2 cellular contexts compared by ENCODE assay signal in the genomic region with DNA sequence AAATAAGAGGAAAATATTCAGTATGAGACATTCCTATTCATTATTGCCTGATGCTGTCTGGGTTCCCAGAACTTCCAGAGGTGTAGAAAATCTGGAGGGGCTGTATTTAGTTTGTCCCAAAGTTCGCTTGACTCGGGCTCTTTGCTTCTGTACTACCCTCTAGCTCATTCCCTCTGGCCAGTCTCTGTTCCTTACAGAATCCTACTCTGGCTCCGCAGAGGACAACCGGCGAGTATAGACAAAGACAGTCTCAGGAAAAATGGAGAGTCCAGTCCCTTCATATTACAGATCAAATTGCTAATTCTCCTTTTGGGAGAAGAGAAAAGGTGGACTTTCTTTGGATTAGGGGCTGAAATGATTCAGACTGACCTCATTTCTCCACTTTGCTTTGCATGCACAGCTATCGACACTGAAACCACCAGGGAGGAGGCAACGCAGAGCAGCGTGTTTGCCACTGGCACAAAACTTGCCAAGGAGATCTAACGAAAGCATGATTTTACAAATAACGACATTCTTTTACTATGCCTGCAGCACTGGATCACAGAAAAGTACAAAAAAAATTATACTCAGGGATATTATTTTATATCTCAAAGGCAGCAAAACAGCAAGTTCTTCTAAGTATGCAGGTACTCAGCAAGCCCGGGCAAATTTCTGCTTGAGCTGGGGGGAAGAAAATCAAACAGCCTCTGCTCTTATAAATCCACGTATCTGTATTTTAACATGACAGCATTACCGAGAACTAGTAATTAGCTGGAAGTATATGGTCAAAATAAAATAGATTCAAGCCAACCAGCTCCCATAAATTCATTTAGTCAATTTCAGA.
TF ChIP-seq lines count a peak whose summit lies in the region.

No MANE protein-coding gene starts in this region.

TF ChIP-seq in GM23338, 12 proteins besides CTCF, POLR2A, EP300 and RAD21 (continues in another document):
- TF ChIP-seq NANOG (IDR thresholded peaks at IDR 0.05; ENCODE audit: borderline replicate concordance) (no peak), STAT1 (IDR thresholded peaks at IDR 0.05; ENCODE audit: unreplicated experiment) (no peak), POLR2AphosphoS5 (IDR thresholded peaks at IDR 0.05; ENCODE audit: low read depth) (no peak), ZNF114 (CRISPR knock-in tag; IDR thresholded peaks at IDR 0.05) (no peak), CREB1 (CRISPR knock-in tag; IDR thresholded peaks at IDR 0.05; ENCODE audit: low read depth) (no peak), EZH2 (IDR thresholded peaks at IDR 0.05; ENCODE audit: low read depth, unreplicated experiment) (no peak), JUNB (IDR thresholded peaks at IDR 0.05; ENCODE audit: unreplicated experiment) (no peak), EZH2phosphoT487 (IDR thresholded peaks at IDR 0.05; ENCODE audit: unreplicated experiment) (no peak)
- TF ChIP-seq, protein P1, sequence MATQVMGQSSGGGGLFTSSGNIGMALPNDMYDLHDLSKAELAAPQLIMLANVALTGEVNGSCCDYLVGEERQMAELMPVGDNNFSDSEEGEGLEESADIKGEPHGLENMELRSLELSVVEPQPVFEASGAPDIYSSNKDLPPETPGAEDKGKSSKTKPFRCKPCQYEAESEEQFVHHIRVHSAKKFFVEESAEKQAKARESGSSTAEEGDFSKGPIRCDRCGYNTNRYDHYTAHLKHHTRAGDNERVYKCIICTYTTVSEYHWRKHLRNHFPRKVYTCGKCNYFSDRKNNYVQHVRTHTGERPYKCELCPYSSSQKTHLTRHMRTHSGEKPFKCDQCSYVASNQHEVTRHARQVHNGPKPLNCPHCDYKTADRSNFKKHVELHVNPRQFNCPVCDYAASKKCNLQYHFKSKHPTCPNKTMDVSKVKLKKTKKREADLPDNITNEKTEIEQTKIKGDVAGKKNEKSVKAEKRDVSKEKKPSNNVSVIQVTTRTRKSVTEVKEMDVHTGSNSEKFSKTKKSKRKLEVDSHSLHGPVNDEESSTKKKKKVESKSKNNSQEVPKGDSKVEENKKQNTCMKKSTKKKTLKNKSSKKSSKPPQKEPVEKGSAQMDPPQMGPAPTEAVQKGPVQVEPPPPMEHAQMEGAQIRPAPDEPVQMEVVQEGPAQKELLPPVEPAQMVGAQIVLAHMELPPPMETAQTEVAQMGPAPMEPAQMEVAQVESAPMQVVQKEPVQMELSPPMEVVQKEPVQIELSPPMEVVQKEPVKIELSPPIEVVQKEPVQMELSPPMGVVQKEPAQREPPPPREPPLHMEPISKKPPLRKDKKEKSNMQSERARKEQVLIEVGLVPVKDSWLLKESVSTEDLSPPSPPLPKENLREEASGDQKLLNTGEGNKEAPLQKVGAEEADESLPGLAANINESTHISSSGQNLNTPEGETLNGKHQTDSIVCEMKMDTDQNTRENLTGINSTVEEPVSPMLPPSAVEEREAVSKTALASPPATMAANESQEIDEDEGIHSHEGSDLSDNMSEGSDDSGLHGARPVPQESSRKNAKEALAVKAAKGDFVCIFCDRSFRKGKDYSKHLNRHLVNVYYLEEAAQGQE (IDR thresholded peaks at IDR 0.05; ENCODE audit: unreplicated experiment): no peak
- TF ChIP-seq, protein P2, sequence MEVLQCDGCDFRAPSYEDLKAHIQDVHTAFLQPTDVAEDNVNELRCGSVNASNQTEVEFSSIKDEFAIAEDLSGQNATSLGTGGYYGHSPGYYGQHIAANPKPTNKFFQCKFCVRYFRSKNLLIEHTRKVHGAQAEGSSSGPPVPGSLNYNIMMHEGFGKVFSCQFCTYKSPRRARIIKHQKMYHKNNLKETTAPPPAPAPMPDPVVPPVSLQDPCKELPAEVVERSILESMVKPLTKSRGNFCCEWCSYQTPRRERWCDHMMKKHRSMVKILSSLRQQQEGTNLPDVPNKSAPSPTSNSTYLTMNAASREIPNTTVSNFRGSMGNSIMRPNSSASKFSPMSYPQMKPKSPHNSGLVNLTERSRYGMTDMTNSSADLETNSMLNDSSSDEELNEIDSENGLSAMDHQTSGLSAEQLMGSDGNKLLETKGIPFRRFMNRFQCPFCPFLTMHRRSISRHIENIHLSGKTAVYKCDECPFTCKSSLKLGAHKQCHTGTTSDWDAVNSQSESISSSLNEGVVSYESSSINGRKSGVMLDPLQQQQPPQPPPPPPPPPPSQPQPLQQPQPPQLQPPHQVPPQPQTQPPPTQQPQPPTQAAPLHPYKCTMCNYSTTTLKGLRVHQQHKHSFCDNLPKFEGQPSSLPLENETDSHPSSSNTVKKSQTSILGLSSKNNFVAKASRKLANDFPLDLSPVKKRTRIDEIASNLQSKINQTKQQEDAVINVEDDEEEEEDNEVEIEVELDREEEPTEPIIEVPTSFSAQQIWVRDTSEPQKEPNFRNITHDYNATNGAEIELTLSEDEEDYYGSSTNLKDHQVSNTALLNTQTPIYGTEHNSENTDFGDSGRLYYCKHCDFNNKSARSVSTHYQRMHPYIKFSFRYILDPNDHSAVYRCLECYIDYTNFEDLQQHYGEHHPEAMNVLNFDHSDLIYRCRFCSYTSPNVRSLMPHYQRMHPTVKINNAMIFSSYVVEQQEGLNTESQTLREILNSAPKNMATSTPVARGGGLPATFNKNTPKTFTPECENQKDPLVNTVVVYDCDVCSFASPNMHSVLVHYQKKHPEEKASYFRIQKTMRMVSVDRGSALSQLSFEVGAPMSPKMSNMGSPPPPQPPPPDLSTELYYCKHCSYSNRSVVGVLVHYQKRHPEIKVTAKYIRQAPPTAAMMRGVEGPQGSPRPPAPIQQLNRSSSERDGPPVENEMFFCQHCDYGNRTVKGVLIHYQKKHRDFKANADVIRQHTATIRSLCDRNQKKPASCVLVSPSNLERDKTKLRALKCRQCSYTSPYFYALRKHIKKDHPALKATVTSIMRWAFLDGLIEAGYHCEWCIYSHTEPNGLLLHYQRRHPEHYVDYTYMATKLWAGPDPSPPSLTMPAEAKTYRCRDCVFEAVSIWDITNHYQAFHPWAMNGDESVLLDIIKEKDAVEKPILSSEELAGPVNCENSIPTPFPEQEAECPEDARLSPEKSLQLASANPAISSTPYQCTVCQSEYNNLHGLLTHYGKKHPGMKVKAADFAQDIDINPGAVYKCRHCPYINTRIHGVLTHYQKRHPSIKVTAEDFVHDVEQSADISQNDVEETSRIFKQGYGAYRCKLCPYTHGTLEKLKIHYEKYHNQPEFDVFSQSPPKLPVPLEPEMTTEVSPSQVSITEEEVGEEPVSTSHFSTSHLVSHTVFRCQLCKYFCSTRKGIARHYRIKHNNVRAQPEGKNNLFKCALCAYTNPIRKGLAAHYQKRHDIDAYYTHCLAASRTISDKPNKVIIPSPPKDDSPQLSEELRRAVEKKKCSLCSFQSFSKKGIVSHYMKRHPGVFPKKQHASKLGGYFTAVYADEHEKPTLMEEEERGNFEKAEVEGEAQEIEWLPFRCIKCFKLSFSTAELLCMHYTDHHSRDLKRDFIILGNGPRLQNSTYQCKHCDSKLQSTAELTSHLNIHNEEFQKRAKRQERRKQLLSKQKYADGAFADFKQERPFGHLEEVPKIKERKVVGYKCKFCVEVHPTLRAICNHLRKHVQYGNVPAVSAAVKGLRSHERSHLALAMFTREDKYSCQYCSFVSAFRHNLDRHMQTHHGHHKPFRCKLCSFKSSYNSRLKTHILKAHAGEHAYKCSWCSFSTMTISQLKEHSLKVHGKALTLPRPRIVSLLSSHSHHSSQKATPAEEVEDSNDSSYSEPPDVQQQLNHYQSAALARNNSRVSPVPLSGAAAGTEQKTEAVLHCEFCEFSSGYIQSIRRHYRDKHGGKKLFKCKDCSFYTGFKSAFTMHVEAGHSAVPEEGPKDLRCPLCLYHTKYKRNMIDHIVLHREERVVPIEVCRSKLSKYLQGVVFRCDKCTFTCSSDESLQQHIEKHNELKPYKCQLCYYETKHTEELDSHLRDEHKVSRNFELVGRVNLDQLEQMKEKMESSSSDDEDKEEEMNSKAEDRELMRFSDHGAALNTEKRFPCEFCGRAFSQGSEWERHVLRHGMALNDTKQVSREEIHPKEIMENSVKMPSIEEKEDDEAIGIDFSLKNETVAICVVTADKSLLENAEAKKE (CRISPR knock-in tag; IDR thresholded peaks at IDR 0.05): no peak

TF ChIP-seq in WTC11, 78 proteins besides CTCF, POLR2A, EP300 and RAD21:
- no peak for TF ChIP-seq ATF1 (CRISPR knock-in tag; IDR thresholded peaks at IDR 0.05)
- no peak for TF ChIP-seq MYBL2 (CRISPR knock-in tag; IDR thresholded peaks at IDR 0.05)
- no peak for TF ChIP-seq MXD4 (CRISPR knock-in tag; IDR thresholded peaks at IDR 0.05; ENCODE audit: borderline replicate concordance)
- no peak for TF ChIP-seq GABPB1 (CRISPR knock-in tag; IDR thresholded peaks at IDR 0.05)
- no peak for TF ChIP-seq NR2C2 (CRISPR knock-in tag; IDR thresholded peaks at IDR 0.05)
- TF ChIP-seq, protein P3, sequence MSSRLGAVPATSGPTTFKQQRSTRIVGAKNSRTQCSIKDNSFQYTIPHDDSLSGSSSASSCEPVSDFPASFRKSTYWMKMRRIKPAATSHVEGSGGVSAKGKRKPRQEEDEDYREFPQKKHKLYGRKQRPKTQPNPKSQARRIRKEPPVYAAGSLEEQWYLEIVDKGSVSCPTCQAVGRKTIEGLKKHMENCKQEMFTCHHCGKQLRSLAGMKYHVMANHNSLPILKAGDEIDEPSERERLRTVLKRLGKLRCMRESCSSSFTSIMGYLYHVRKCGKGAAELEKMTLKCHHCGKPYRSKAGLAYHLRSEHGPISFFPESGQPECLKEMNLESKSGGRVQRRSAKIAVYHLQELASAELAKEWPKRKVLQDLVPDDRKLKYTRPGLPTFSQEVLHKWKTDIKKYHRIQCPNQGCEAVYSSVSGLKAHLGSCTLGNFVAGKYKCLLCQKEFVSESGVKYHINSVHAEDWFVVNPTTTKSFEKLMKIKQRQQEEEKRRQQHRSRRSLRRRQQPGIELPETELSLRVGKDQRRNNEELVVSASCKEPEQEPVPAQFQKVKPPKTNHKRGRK (CRISPR knock-in tag; IDR thresholded peaks at IDR 0.05; ENCODE audit: borderline replicate concordance): no peak
- TF ChIP-seq, protein P4, sequence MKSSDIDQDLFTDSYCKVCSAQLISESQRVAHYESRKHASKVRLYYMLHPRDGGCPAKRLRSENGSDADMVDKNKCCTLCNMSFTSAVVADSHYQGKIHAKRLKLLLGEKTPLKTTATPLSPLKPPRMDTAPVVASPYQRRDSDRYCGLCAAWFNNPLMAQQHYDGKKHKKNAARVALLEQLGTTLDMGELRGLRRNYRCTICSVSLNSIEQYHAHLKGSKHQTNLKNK (CRISPR knock-in tag; IDR thresholded peaks at IDR 0.05): no peak
- TF ChIP-seq ELF4 (CRISPR knock-in tag; IDR thresholded peaks at IDR 0.05; ENCODE audit: low read depth): no peak
- TF ChIP-seq, protein P5, sequence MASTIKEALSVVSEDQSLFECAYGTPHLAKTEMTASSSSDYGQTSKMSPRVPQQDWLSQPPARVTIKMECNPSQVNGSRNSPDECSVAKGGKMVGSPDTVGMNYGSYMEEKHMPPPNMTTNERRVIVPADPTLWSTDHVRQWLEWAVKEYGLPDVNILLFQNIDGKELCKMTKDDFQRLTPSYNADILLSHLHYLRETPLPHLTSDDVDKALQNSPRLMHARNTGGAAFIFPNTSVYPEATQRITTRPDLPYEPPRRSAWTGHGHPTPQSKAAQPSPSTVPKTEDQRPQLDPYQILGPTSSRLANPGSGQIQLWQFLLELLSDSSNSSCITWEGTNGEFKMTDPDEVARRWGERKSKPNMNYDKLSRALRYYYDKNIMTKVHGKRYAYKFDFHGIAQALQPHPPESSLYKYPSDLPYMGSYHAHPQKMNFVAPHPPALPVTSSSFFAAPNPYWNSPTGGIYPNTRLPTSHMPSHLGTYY (CRISPR knock-in tag; IDR thresholded peaks at IDR 0.05): no peak
- TF ChIP-seq TCF7 (CRISPR knock-in tag; IDR thresholded peaks at IDR 0.05; ENCODE audit: low read depth): no peak
- TF ChIP-seq, protein P6, sequence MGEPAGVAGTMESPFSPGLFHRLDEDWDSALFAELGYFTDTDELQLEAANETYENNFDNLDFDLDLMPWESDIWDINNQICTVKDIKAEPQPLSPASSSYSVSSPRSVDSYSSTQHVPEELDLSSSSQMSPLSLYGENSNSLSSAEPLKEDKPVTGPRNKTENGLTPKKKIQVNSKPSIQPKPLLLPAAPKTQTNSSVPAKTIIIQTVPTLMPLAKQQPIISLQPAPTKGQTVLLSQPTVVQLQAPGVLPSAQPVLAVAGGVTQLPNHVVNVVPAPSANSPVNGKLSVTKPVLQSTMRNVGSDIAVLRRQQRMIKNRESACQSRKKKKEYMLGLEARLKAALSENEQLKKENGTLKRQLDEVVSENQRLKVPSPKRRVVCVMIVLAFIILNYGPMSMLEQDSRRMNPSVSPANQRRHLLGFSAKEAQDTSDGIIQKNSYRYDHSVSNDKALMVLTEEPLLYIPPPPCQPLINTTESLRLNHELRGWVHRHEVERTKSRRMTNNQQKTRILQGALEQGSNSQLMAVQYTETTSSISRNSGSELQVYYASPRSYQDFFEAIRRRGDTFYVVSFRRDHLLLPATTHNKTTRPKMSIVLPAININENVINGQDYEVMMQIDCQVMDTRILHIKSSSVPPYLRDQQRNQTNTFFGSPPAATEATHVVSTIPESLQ (CRISPR knock-in tag; IDR thresholded peaks at IDR 0.05): no peak
- no peak for TF ChIP-seq CREM (CRISPR knock-in tag; IDR thresholded peaks at IDR 0.05)
- no peak for TF ChIP-seq ZNF416 (CRISPR knock-in tag; IDR thresholded peaks at IDR 0.05)
- TF ChIP-seq, protein P7, sequence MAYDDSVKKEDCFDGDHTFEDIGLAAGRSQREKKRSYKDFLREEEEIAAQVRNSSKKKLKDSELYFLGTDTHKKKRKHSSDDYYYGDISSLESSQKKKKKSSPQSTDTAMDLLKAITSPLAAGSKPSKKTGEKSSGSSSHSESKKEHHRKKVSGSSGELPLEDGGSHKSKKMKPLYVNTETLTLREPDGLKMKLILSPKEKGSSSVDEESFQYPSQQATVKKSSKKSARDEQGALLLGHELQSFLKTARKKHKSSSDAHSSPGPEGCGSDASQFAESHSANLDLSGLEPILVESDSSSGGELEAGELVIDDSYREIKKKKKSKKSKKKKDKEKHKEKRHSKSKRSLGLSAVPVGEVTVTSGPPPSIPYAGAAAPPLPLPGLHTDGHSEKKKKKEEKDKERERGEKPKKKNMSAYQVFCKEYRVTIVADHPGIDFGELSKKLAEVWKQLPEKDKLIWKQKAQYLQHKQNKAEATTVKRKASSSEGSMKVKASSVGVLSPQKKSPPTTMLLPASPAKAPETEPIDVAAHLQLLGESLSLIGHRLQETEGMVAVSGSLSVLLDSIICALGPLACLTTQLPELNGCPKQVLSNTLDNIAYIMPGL (CRISPR knock-in tag; IDR thresholded peaks at IDR 0.05): no peak
- no peak for TF ChIP-seq SP1 (CRISPR knock-in tag; conservative IDR thresholded peaks at IDR 0.05)
- TF ChIP-seq SOX15 (CRISPR knock-in tag; IDR thresholded peaks at IDR 0.05): no peak
- no peak for TF ChIP-seq ZNF423 (CRISPR knock-in tag; IDR thresholded peaks at IDR 0.05)
- TF ChIP-seq PRRX2 (CRISPR knock-in tag; IDR thresholded peaks at IDR 0.05): no peak
- TF ChIP-seq ZNF671 (CRISPR knock-in tag; IDR thresholded peaks at IDR 0.05): no peak
- TF ChIP-seq, protein P8, sequence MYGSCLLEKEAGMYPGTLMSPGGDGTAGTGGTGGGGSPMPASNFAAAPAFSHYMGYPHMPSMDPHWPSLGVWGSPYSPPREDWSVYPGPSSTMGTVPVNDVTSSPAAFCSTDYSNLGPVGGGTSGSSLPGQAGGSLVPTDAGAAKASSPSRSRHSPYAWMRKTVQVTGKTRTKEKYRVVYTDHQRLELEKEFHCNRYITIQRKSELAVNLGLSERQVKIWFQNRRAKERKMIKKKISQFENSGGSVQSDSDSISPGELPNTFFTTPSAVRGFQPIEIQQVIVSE (CRISPR knock-in tag; IDR thresholded peaks at IDR 0.05; ENCODE audit: borderline replicate concordance): no peak
